Comparison of ENCODE assay signal across 14 cellular contexts in genomic region chr21:38911523-38912354, GRCh38.
DNase-seq lines count a peak whose midpoint lies in the region; ATAC-seq, FAIRE-seq and TF ChIP-seq lines count a peak whose summit lies in the region.
"Had no signal": no experiment of that assay in that cellular context is flagged by ENCODE, and none has a peak within 500 bp of the region (broad histone marks: within the 10 kb centered on the region; RNA-seq: fewer than 3 reads in every experiment).

No MANE protein-coding gene starts in this region.

- H3K36me3 ChIP-seq in HEK293 (ENCODE audit: control insufficient read depth in 2 of 2, insufficient read depth in 1 of 2, low read length in 2 of 2) = no peaks in the 10 kb centered on the region
- H3K36me3 ChIP-seq in RWPE2 (ENCODE audit: low read depth) = no peaks in the 10 kb centered on the region
- no peaks in the 10 kb centered on the region for H3K36me3 ChIP-seq in keratinocyte (ENCODE audit: control insufficient read depth in 2 of 2, extremely low read depth in 1 of 2, insufficient read depth in 2 of 2, low read length in 2 of 2)
- no peaks in the 10 kb centered on the region for H3K36me3 ChIP-seq in smooth muscle cell (ENCODE audit: low read depth)
- H3K36me3 ChIP-seq: SJCRH30 had no signal

- H2AFZ ChIP-seq in keratinocyte (ENCODE audit: control insufficient read depth, low read length) (no peak overlapping the region), smooth muscle cell (ENCODE audit: low read depth) (no peak overlapping the region)

- WGBS in smooth muscle cell (ENCODE audit: low lambda C conversion rate) = 92% methylated on average over 4 of the region's 4 CpGs

- H3K79me2 ChIP-seq in keratinocyte (ENCODE audit: control insufficient read depth, insufficient read depth, low read length) (no peaks in the 10 kb centered on the region), smooth muscle cell (ENCODE audit: low read depth) (no peaks in the 10 kb centered on the region)

- no peaks in the 10 kb centered on the region for H4K20me1 ChIP-seq in keratinocyte (ENCODE audit: control insufficient read depth, extremely low read depth, insufficient read depth, low read length)
- H4K20me1 ChIP-seq in smooth muscle cell (ENCODE audit: low read depth) = no peaks in the 10 kb centered on the region

- CTCF ChIA-PET in HEK293 (lab: Yijun Ruan, JAX) = no interaction called here

- H3K9me3 ChIP-seq in HEK293 (ENCODE audit: control insufficient read depth, insufficient read depth, low read depth, low read length) = no peaks in the 10 kb centered on the region
- H3K9me3 ChIP-seq in RWPE2 (ENCODE audit: severe bottlenecking) = no peaks in the 10 kb centered on the region
- H3K9me3 ChIP-seq in keratinocyte (ENCODE audit: control insufficient read depth, low read depth, low read length) = no peaks in the 10 kb centered on the region
- H3K9me3 ChIP-seq in smooth muscle cell (replicated peaks; ENCODE audit: low read depth) = no peaks in the 10 kb centered on the region
- H3K9me3 ChIP-seq: SJCRH30 had no signal

- FAIRE-seq in keratinocyte (lab: Jason Lieb, UNC) = no peak

- peak overlapping the region; percentile 51 for H3K9ac ChIP-seq in keratinocyte (ENCODE audit: control insufficient read depth, extremely low read depth, insufficient read depth, low read length)
- peak overlapping the region; percentile 32 for H3K9ac ChIP-seq in smooth muscle cell (ENCODE audit: low read depth)

- peak overlapping the region; percentile 34 for H3K4me2 ChIP-seq in keratinocyte (ENCODE audit: control insufficient read depth, extremely low read depth, insufficient read depth, low read depth, low read length)
- no peak overlapping the region for H3K4me2 ChIP-seq in smooth muscle cell

- H3K27ac ChIP-seq in HEK293 (ENCODE audit: extremely low read depth, low read depth, low read length) = no peak overlapping the region
- peak overlapping the region; percentile 60 for H3K27ac ChIP-seq in RWPE2 (ENCODE audit: poor library complexity, severe bottlenecking)
- H3K27ac ChIP-seq in keratinocyte (ENCODE audit: control insufficient read depth, insufficient read depth, low read length) = peak overlapping the region; percentile 70
- H3K27ac ChIP-seq in smooth muscle cell (ENCODE audit: low read depth) = peak overlapping the region; percentile 68
- H3K27ac ChIP-seq: SJCRH30 had no signal

- dilution Hi-C loops in keratinocyte (cut with MboI; ENCODE audit: extremely low pct_ligation_motif_present, low sequenced_read_pairs) = no loop called here

- no peak overlapping the region for H3K4me3 ChIP-seq in HEK293 (ENCODE audit: low read depth, low read length)
- no peak overlapping the region for H3K4me3 ChIP-seq in RWPE2 (ENCODE audit: severe bottlenecking)
- H3K4me3 ChIP-seq in keratinocyte (ENCODE audit: control insufficient read depth in 2 of 3, extremely low read depth in 1 of 3, insufficient read depth in 2 of 3, low read depth in 1 of 3, low read length in 3 of 3) = no peak overlapping the region
- H3K4me3 ChIP-seq in smooth muscle cell = no peak overlapping the region
- H3K4me3 ChIP-seq in foreskin fibroblast (ENCODE audit: low read depth in 1 of 2, low read length in 2 of 2) = no peak overlapping the region
- H3K4me3 ChIP-seq: SJCRH30 had no signal

- peaks cover 22% of the 10 kb centered on the region for H3F3A ChIP-seq in smooth muscle cell (ENCODE audit: low read depth)

- no peak for ATAC-seq in RWPE2 (ENCODE audit: low read depth)
- ATAC-seq: activated CD8-positive, alpha-beta memory T cell treated with anti-CD3 and anti-CD28 coated beads, Interleukin-2, amount 10 ng/mL, durations not matched to agents 7 days and 5 days had no signal

- no peaks in the 10 kb centered on the region; the same call in none of the 2 replicates for H3K4me1 ChIP-seq in HEK293 (ENCODE audit: control insufficient read depth, insufficient read depth, low read length)
- peaks cover 54% of the 10 kb centered on the region for H3K4me1 ChIP-seq in RWPE2 (ENCODE audit: insufficient read depth, poor library complexity, severe bottlenecking)
- peaks cover 70% of the 10 kb centered on the region for H3K4me1 ChIP-seq in keratinocyte (ENCODE audit: control insufficient read depth, extremely low read depth, insufficient read depth, low read length)
- H3K4me1 ChIP-seq in smooth muscle cell (ENCODE audit: low read depth) = peaks cover 11% of the 10 kb centered on the region

- POLR2A ChIA-PET in HEK293 (lab: Yijun Ruan, JAX) = no interaction called here

- H3K27me3 ChIP-seq in RWPE2 (ENCODE audit: insufficient read depth, poor library complexity, severe bottlenecking) (no peaks in the 10 kb centered on the region), keratinocyte (ENCODE audit: control insufficient read depth, extremely low read depth, insufficient read depth, low read length) (no peaks in the 10 kb centered on the region), smooth muscle cell (ENCODE audit: low read depth) (no peaks in the 10 kb centered on the region)

- DNase-seq in RWPE2 (ENCODE audit: low spot score) (no peak), keratinocyte (ENCODE audit: low read depth, low spot score) (no peak), smooth muscle cell (lab: John Stamatoyannopoulos, UW; ENCODE audit: unreplicated experiment) (no peak), foreskin fibroblast (no peak), retina (no peak), SKM-1 (lab: John Stamatoyannopoulos, UW; ENCODE audit: unreplicated experiment) (no peak)
- DNase-seq: activated CD8-positive, alpha-beta memory T cell treated with anti-CD3 and anti-CD28 coated beads, Interleukin-2, amount 10 ng/mL, durations not matched to agents 7 days and 5 days; cerebellar nuclear complex; NCI-H2029; NCI-H82; nucleus accumbens; SJCRH30; stimulated activated CD8-positive, alpha-beta memory T cell treated with anti-CD3 and anti-CD28 coated beads, Interleukin-4, amount 100 ng/mL, for 48 hours had no signal

- no peak for TF ChIP-seq CTCF in HEK293 (tag by site-specific recombination; IDR thresholded peaks at IDR 0.05)
- TF ChIP-seq CTCF in RWPE2 (IDR thresholded peaks at IDR 0.05; ENCODE audit: poor library complexity, severe bottlenecking) = no peak
- no peak for TF ChIP-seq CTCF in keratinocyte (optimal IDR thresholded peaks at IDR 0.05 in 1 of 3, IDR thresholded peaks at IDR 0.05 in 1 of 3, conservative IDR thresholded peaks at IDR 0.05 in 1 of 3; ENCODE audit: extremely low read depth in 1 of 3, insufficient read depth in 2 of 3, low read length in 3 of 3)
- no peak for TF ChIP-seq CTCF in smooth muscle cell (IDR thresholded peaks at IDR 0.05; ENCODE audit: borderline replicate concordance, insufficient read depth, poor library complexity, severe bottlenecking)
- TF ChIP-seq CTCF in foreskin fibroblast (IDR thresholded peaks at IDR 0.05; ENCODE audit: low read depth, low read length) = no peak

- no peaks in the 10 kb centered on the region for H3K9me1 ChIP-seq in keratinocyte (ENCODE audit: control insufficient read depth, extremely low read depth, insufficient read depth, low read length)

TF ChIP-seq in HEK293, 187 proteins besides CTCF, POLR2A, EP300 and RAD21:
- no peak for TF ChIP-seq ZNF175 (tag by site-specific recombination; IDR thresholded peaks at IDR 0.05)
- no peak for TF ChIP-seq KLF9 (tag by site-specific recombination; IDR thresholded peaks at IDR 0.05; ENCODE audit: low read depth)
- TF ChIP-seq HOXA7 (CRISPR knock-in tag; IDR thresholded peaks at IDR 0.05; ENCODE audit: borderline replicate concordance) = no peak
- peak; percentile 54 for TF ChIP-seq SCRT2 (tag by site-specific recombination; IDR thresholded peaks at IDR 0.05)
- no peak for TF ChIP-seq ZNF624 (tag by site-specific recombination; IDR thresholded peaks at IDR 0.05)
- no peak for TF ChIP-seq ZNF776 (tag by site-specific recombination; IDR thresholded peaks at IDR 0.05; ENCODE audit: borderline replicate concordance)
- TF ChIP-seq ZNF518A (tag by site-specific recombination; conservative IDR thresholded peaks at IDR 0.05; ENCODE audit: low read depth) = no peak
- no peak for TF ChIP-seq GLIS1 (tag by site-specific recombination; IDR thresholded peaks at IDR 0.05)
- 0 out of 2 replicates have a peak, but pooled peaks have one; percentile 35 for TF ChIP-seq ZNF324 (tag by site-specific recombination; IDR thresholded peaks at IDR 0.05)
- 0 out of 2 replicates have a peak, but pooled peaks have one; percentile 52 for TF ChIP-seq ZNF155 (tag by site-specific recombination; IDR thresholded peaks at IDR 0.05)
- no peak for TF ChIP-seq ZBTB8A (tag by site-specific recombination; IDR thresholded peaks at IDR 0.05)
